In the genomic region with DNA sequence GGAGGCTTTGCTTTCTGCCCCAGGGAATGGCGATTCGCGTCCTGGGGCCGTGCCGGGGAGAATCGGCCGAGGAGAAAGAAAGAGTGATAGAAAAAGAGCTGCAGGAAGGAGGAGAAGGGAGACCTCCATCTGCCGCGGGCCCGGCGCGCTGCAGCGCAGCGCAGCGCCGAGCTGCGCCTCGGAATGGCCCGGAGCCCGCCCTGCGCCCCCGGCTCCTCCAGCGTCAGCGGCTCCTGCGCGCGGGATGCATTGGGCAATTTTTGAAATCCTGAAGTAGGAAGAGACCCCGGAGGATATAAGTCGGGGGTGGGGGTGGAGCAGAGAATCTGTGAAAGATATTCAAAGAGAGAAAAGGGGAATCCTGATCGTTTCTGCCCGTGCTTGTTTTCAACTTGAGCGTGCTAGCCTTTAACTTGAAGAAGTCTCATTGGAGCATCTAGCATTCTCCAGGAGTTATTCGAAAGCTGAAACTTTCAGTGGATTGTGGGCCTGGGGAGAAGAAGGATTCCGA, we compare ENCODE assay signal across 8 cellular contexts. TPM values are rescaled to one million over a fixed set of nuclear protein-coding genes. Genes with fewer than 3 reads are reported as not detected.
A peak's percentile ranks its signal among the peaks of the same experiment; 100 is the strongest.
DNase-seq lines count a peak whose midpoint lies in the region; ATAC-seq and TF ChIP-seq lines count a peak whose summit lies in the region.

No MANE protein-coding gene starts in this region.

- intact Hi-C loops in activated naive CD4-positive, alpha-beta T cell treated with anti-CD3 and anti-CD28 coated beads for 36 hours (cut with micrococcal nuclease) = no loop called here

- H3K9me3 Mint-ChIP-seq in activated naive CD4-positive, alpha-beta T cell treated with anti-CD3 and anti-CD28 coated beads for 36 hours = no peaks in the 10 kb centered on the region
- no peaks in the 10 kb centered on the region for H3K9me3 Mint-ChIP-seq in activated T-cell treated with anti-CD3 and anti-CD28 coated beads, Interleukin-2, amount 50 U/mL, for 72 hours
- H3K9me3 Mint-ChIP-seq in osteocyte (ENCODE audit: unreplicated experiment) = no peaks in the 10 kb centered on the region

- no peaks in the 10 kb centered on the region for H3K36me3 Mint-ChIP-seq in activated naive CD4-positive, alpha-beta T cell treated with anti-CD3 and anti-CD28 coated beads for 36 hours (ENCODE audit: low read depth)
- H3K36me3 Mint-ChIP-seq in activated T-cell treated with anti-CD3 and anti-CD28 coated beads, Interleukin-2, amount 50 U/mL, for 72 hours (ENCODE audit: insufficient read depth in 2 of 2) = peaks cover 0 to 2% of the 10 kb centered on the region in 2 donors
- H3K36me3 Mint-ChIP-seq in osteocyte (ENCODE audit: unreplicated experiment) = no peaks in the 10 kb centered on the region

- H3K36me3 ChIP-seq in cardiac muscle cell = no peaks in the 10 kb centered on the region
- H3K36me3 ChIP-seq in effector memory CD4-positive, alpha-beta T cell (ENCODE audit: control insufficient read depth, insufficient read depth, low read length) = no peaks in the 10 kb centered on the region

- no peak overlapping the region for H3K27ac Mint-ChIP-seq in activated naive CD4-positive, alpha-beta T cell treated with anti-CD3 and anti-CD28 coated beads for 36 hours
- no peak overlapping the region for H3K27ac Mint-ChIP-seq in activated T-cell treated with anti-CD3 and anti-CD28 coated beads, Interleukin-2, amount 50 U/mL, for 72 hours
- H3K27ac Mint-ChIP-seq in osteocyte (ENCODE audit: unreplicated experiment) = peak overlapping the region; percentile 98

- peaks cover 9% of the 10 kb centered on the region for H3K4me1 Mint-ChIP-seq in activated naive CD4-positive, alpha-beta T cell treated with anti-CD3 and anti-CD28 coated beads for 36 hours (ENCODE audit: low read depth)
- H3K4me1 Mint-ChIP-seq in activated T-cell treated with anti-CD3 and anti-CD28 coated beads, Interleukin-2, amount 50 U/mL, for 72 hours (ENCODE audit: low read depth) = peaks cover 5% of the 10 kb centered on the region
- peaks cover 40% of the 10 kb centered on the region for H3K4me1 Mint-ChIP-seq in osteocyte (ENCODE audit: unreplicated experiment)

- peaks cover 52% of the 10 kb centered on the region for H3K27me3 ChIP-seq in cardiac muscle cell
- no peaks in the 10 kb centered on the region for H3K27me3 ChIP-seq in effector memory CD4-positive, alpha-beta T cell (replicated peaks; ENCODE audit: control insufficient read depth, insufficient read depth, low read length, poor library complexity, severe bottlenecking)

- H3K9me3 ChIP-seq in cardiac muscle cell (ENCODE audit: low read depth) = no peaks in the 10 kb centered on the region
- H3K9me3 ChIP-seq in effector memory CD4-positive, alpha-beta T cell (ENCODE audit: control insufficient read depth, low read length) = no peaks in the 10 kb centered on the region

- H3K27me3 Mint-ChIP-seq in activated naive CD4-positive, alpha-beta T cell treated with anti-CD3 and anti-CD28 coated beads for 36 hours (ENCODE audit: low read depth) = peaks cover 40% of the 10 kb centered on the region
- peaks cover 49% of the 10 kb centered on the region for H3K27me3 Mint-ChIP-seq in activated T-cell treated with anti-CD3 and anti-CD28 coated beads, Interleukin-2, amount 50 U/mL, for 72 hours (ENCODE audit: low read depth)
- H3K27me3 Mint-ChIP-seq in osteocyte (ENCODE audit: unreplicated experiment) = no peaks in the 10 kb centered on the region

- H3K4me1 ChIP-seq in cardiac muscle cell (ENCODE audit: low read depth) = no peaks in the 10 kb centered on the region
- no peaks in the 10 kb centered on the region for H3K4me1 ChIP-seq in effector memory CD4-positive, alpha-beta T cell (ENCODE audit: control insufficient read depth, insufficient read depth, low read length, poor library complexity, severe bottlenecking)

- H3K27ac ChIP-seq in cardiac muscle cell = no peak overlapping the region
- H3K27ac ChIP-seq in effector memory CD4-positive, alpha-beta T cell (ENCODE audit: insufficient read depth, low read length, poor library complexity, severe bottlenecking) = no peak overlapping the region

- TF ChIP-seq CTCF in cardiac muscle cell (IDR thresholded peaks at IDR 0.05; ENCODE audit: low read depth, low read length) (peak; percentile 5), osteocyte (IDR thresholded peaks at IDR 0.05) (no peak)

- H3K4me3 ChIP-seq in cardiac muscle cell = peak overlapping the region; percentile 61
- H3K4me3 ChIP-seq in effector memory CD4-positive, alpha-beta T cell (ENCODE audit: insufficient read depth, low read depth, low read length, poor library complexity, severe bottlenecking) = no peak overlapping the region

- ATAC-seq in activated T-cell treated with anti-CD3 and anti-CD28 coated beads, Interleukin-2, amount 50 U/mL, for 72 hours (replicated peaks in 1 of 2) = no peak

- peak overlapping the region; percentile 29 for H3K4me3 Mint-ChIP-seq in activated naive CD4-positive, alpha-beta T cell treated with anti-CD3 and anti-CD28 coated beads for 36 hours
- peak overlapping the region; percentile 77 to 80 for H3K4me3 Mint-ChIP-seq in activated T-cell treated with anti-CD3 and anti-CD28 coated beads, Interleukin-2, amount 50 U/mL, for 72 hours
- peak overlapping the region; percentile 98 for H3K4me3 Mint-ChIP-seq in osteocyte (ENCODE audit: unreplicated experiment)

- DNase-seq in activated naive CD4-positive, alpha-beta T cell treated with anti-CD3 and anti-CD28 coated beads for 36 hours = no peak
- DNase-seq in activated naive CD4-positive, alpha-beta T cell (lab: John Stamatoyannopoulos, UW) = no peak
- DNase-seq in activated T-cell treated with anti-CD3 and anti-CD28 coated beads, Interleukin-2, amount 50 U/mL, for 72 hours = no peak
- DNase-seq in cardiac muscle cell (ENCODE audit: low read depth in 1 of 2, low spot score in 1 of 2) (peak; percentile 59 to 68), osteocyte (ENCODE audit: extremely low spot score, unreplicated experiment) (peak; percentile 84), NCI-H1092 (lab: John Stamatoyannopoulos, UW) (no peak)
- DNase-seq in effector CD8-positive, alpha-beta T cell (lab: John Stamatoyannopoulos, UW) = no peak
- no peak for DNase-seq in effector memory CD4-positive, alpha-beta T cell

- CTCF ChIA-PET in activated naive CD4-positive, alpha-beta T cell treated with anti-CD3 and anti-CD28 coated beads for 36 hours (lab: Charles Lee) = no interaction called here

RNA-seq across cellular contexts. Expression of a gene that starts 0.4 kb away (rescaled TPM):
- total RNA-seq in activated naive CD4-positive, alpha-beta T cell treated with anti-CD3 and anti-CD28 coated beads for 36 hours = not detected
- not detected for total RNA-seq in activated T-cell treated with anti-CD3 and anti-CD28 coated beads, Interleukin-2, amount 50 U/mL, for 72 hours
- 2.7 and 4.4 TPM in 2 replicates for total RNA-seq in cardiac muscle cell
- 1.3 and 1.8 TPM in 2 replicates for polyA plus RNA-seq in cardiac muscle cell
- total RNA-seq in osteocyte = 27.8 TPM in 2 replicates

Comparison
In these comparisons a context has a peak if more than half of its experiments do, and no peak if none do; other contexts are left out.
1. DNase-seq: peak in cardiac muscle cell (2 of 2) and osteocyte (single experiment); none in activated naive CD4-positive, alpha-beta T cell treated with anti-CD3 and anti-CD28 coated beads for 36 hours (single experiment), activated naive CD4-positive, alpha-beta T cell (0 of 4), activated T-cell treated with anti-CD3 and anti-CD28 coated beads, Interleukin-2, amount 50 U/mL, for 72 hours (0 of 2), effector CD8-positive, alpha-beta T cell (single experiment), NCI-H1092 (single experiment) and effector memory CD4-positive, alpha-beta T cell (0 of 3).
2. H3K4me3 Mint-ChIP-seq: peak in every context shown above with its lines; median percentile 98 in osteocyte; 78 in activated T-cell treated with anti-CD3 and anti-CD28 coated beads, Interleukin-2, amount 50 U/mL, for 72 hours; 29 in activated naive CD4-positive, alpha-beta T cell treated with anti-CD3 and anti-CD28 coated beads for 36 hours.